ENCODE assay signal across 13 cellular contexts in the genomic region with DNA sequence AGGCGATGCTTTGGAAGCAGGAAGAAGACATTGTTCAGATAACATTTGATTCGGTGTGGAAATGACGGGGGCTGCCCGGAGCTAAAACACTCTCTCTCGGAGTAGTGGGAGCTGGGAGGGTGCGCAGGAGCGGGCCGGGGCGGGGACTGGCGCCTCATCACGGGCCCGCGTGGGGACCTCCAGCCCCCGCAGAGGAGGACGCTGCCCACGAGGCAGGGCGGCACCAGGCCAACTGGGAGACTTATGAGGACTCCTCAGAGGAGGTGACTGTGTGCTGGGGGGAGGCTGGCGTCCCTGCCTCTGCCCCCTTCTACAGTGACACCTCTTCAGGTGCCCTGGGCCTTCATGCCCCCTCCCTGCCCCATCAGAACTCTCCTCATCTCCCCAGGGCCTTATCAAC. TPM values are rescaled to one million over a fixed set of nuclear protein-coding genes. Genes with fewer than 3 reads are reported as not detected.
DNase-seq lines count a peak whose midpoint lies in the region; ATAC-seq and TF ChIP-seq lines count a peak whose summit lies in the region.
"Had no signal": no experiment of that assay in that cellular context is flagged by ENCODE, and none has a peak within 500 bp of the region (broad histone marks: within the 10 kb centered on the region; RNA-seq: fewer than 3 reads in every experiment).

No MANE protein-coding gene starts in this region.

- TF ChIP-seq POLR2A in gastroesophageal sphincter (IDR thresholded peaks at IDR 0.05) = no peak
- TF ChIP-seq POLR2A in sigmoid colon (IDR thresholded peaks at IDR 0.05) = no peak

- H3K4me1 ChIP-seq in ascending aorta (no peaks in the 10 kb centered on the region), gastroesophageal sphincter (peaks cover 0 to 17% (median 0%) of the 10 kb centered on the region in 3 donors), sigmoid colon (peaks cover 0 to 11% (median 6%) of the 10 kb centered on the region in 4 donors), HAP-1 (no peaks in the 10 kb centered on the region)

- in situ Hi-C loops in HAP-1 (cut with MboI; ENCODE audit: low sequenced_read_pairs) = no loop called here

- TF ChIP-seq CTCF in AG04449 (IDR thresholded peaks at IDR 0.05; ENCODE audit: insufficient read depth, low read length, missing control alignments) (no peak), ascending aorta (IDR thresholded peaks at IDR 0.05) (no peak), gastroesophageal sphincter (IDR thresholded peaks at IDR 0.05) (no peak), sigmoid colon (IDR thresholded peaks at IDR 0.05) (no peak)

- H3K4me3 ChIP-seq in AG04449 (ENCODE audit: low read depth, low read length) (peak overlapping the region; percentile 18; the same call in 1 of the 2 replicates), ascending aorta (peak overlapping the region; percentile 26 to 54), gastroesophageal sphincter (peak overlapping the region; percentile 22 to 51), sigmoid colon (peak overlapping the region; percentile 23 to 56 (median 50)), HAP-1 (no peak overlapping the region)

- ATAC-seq in gastroesophageal sphincter = no peak

- TF ChIP-seq EP300 in gastroesophageal sphincter (IDR thresholded peaks at IDR 0.05) = no peak
- no peak for TF ChIP-seq EP300 in sigmoid colon (IDR thresholded peaks at IDR 0.05)

- DNase-seq in AG04449 (ENCODE audit: low read depth, low spot score) (no peak), ascending aorta (ENCODE audit: low spot score in 2 of 2) (no peak), sigmoid colon (no peak), NCI-H774 (lab: John Stamatoyannopoulos, UW) (no peak), anterior cingulate cortex (lab: John Stamatoyannopoulos, UW) (no peak), HAP-1 (ENCODE audit: low spot score in 2 of 2) (no peak)
- no peak for DNase-seq in activated CD8-positive, alpha-beta memory T cell treated with anti-CD3 and anti-CD28 coated beads, Interleukin-2, amount 50 U/mL, for 48 hours
- DNase-seq: NCI-H1048, NCI-H82, SHP77 treated with DMSO at 0.1 percent for 48 hours had no signal

- POLR2A ChIA-PET in AG04449 (lab: Yijun Ruan, JAX) = no interaction called here

- H3K27ac ChIP-seq in ascending aorta (no peak overlapping the region), gastroesophageal sphincter (no peak overlapping the region), sigmoid colon (peak overlapping the region in 2 of 4 donors; percentile 33 to 49)

- intact Hi-C loops in ascending aorta (cut with DNase I) = no loop called here
- intact Hi-C loops in sigmoid colon (cut with DNase I) = no loop called here

- CTCF ChIA-PET in AG04449 (lab: Yijun Ruan, JAX) = interaction anchor here (1.4 kb wide), 1 partner anchor 8 kb away, joined by 5 read pairs; no protein-coding TSS in a partner anchor

- H3K9me3 ChIP-seq in ascending aorta (no peaks in the 10 kb centered on the region), gastroesophageal sphincter (no peaks in the 10 kb centered on the region), sigmoid colon (no peaks in the 10 kb centered on the region), HAP-1 (no peaks in the 10 kb centered on the region)

- no CpG with 5 or more reads among the region's 18 CpGs for WGBS in gastroesophageal sphincter (ENCODE audit: low coverage in 1 of 2), 2 donors
- 78 to 79% methylated on average over 18 of the region's 18 CpGs for WGBS in sigmoid colon, 2 donors

- H3K36me3 ChIP-seq in ascending aorta (no peaks in the 10 kb centered on the region), gastroesophageal sphincter (no peaks in the 10 kb centered on the region), sigmoid colon (no peaks in the 10 kb centered on the region), HAP-1 (replicated peaks) (no peaks in the 10 kb centered on the region)

- H3K27me3 ChIP-seq in ascending aorta (no peaks in the 10 kb centered on the region), gastroesophageal sphincter (no peaks in the 10 kb centered on the region), sigmoid colon (no peaks in the 10 kb centered on the region), HAP-1 (ENCODE audit: low read depth) (no peaks in the 10 kb centered on the region)

RNA-seq across cellular contexts. Expression of a gene that starts 15.2 kb away (rescaled TPM):
- 0.32 TPM for total RNA-seq in ascending aorta
- 1 to 10 TPM; 1.4 to 3.6 (median 2.3) TPM for total RNA-seq in gastroesophageal sphincter
- 1 to 10 TPM; 2.0 to 3.6 (median 2.5) TPM for total RNA-seq in sigmoid colon
- polyA plus RNA-seq in sigmoid colon = 1 to 10 TPM in 2 of 3 donors, under 1 TPM in 1; 0.96 to 2.4 (median 1.2) TPM
- total RNA-seq: mesothelial cell of epicardium had no signal

RNA-seq across cellular contexts. Expression of a gene that starts 42.1 kb away (rescaled TPM):
- total RNA-seq in ascending aorta (2.0 TPM), gastroesophageal sphincter (10 to 100 TPM; 18.6 to 33.6 (median 24.4) TPM), sigmoid colon (10 to 100 TPM; 24.4 to 41.3 (median 39.9) TPM)
- polyA plus RNA-seq in sigmoid colon = under 1 TPM in 1 of 3 donors, not detected in 2; 0.76 TPM
- total RNA-seq: Daoy had no signal
